In the genomic region with DNA sequence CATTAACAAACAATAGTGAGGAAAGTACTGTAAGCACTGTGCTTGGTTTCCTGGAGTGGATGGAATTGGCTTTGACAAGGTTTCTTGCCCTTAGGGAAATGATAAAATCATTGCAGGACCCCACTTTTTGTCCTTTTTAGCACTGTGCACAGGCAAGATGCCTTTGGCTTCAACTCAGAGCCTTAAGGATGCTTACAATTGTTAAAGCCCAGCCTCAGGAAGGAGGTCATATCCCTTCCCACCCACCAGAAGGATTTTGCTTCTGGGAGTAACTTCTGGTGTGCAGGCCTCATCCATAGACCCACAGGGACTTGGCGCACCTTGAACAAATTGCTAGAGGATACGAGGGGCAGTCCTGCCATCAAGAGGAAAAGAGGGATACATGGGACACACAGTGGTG, we compare ENCODE assay signal across 25 cellular contexts. TPM values are rescaled to one million over a fixed set of nuclear protein-coding genes. Genes with fewer than 3 reads are reported as not detected.
"Had no signal": no experiment of that assay in that cellular context is flagged by ENCODE, and none has a peak within 500 bp of the region (broad histone marks: within the 10 kb centered on the region; RNA-seq: fewer than 3 reads in every experiment).

No MANE protein-coding gene starts in this region.

- ATAC-seq: activated CD4-positive, alpha-beta T cell treated with anti-CD3 and anti-CD28 coated beads for 36 hours; activated CD8-positive, alpha-beta memory T cell treated with anti-CD3 and anti-CD28 coated beads, Interleukin-2, amount 10 ng/mL, durations not matched to agents 7 days and 5 days; activated CD8-positive, alpha-beta T cell treated with anti-CD3 and anti-CD28 coated beads, Interleukin-2, amount 10 ng/mL, durations not matched to agents 7 days and 5 days; left lung; naive thymus-derived CD4-positive, alpha-beta T cell; T-cell had no signal

- H3K27me3 ChIP-seq: colonic mucosa, left lung had no signal

- H3K27ac ChIP-seq: colonic mucosa, dorsolateral prefrontal cortex, prostate gland, spleen had no signal

- H3K9me3 Mint-ChIP-seq: activated naive CD4-positive, alpha-beta T cell treated with anti-CD3 and anti-CD28 coated beads, Interleukin-2, amount 50 U/mL, for 72 hours; activated T-cell treated with anti-CD3 and anti-CD28 coated beads, Interleukin-2, amount 50 U/mL, for 72 hours; memory B cell; naive thymus-derived CD4-positive, alpha-beta T cell; neural crest cell; T-cell; T-helper 2 cell treated with Interferon-gamma antibody and Interleukin-4, amounts not matched to agents 5 μg/mL and 100 μg/mL, for 36 hours had no signal

- H3K4me3 ChIP-seq: colonic mucosa, dorsolateral prefrontal cortex, left lung, prostate gland, spleen, tibial nerve had no signal

- DNase-seq: activated CD4-positive, alpha-beta T cell treated with anti-CD3 and anti-CD28 coated beads for 36 hours; activated CD4-positive, CD25-positive, alpha-beta regulatory T cell; activated CD8-positive, alpha-beta memory T cell treated with anti-CD3 and anti-CD28 coated beads, Interleukin-2, amount 10 ng/mL, durations not matched to agents 7 days and 5 days; activated CD8-positive, alpha-beta T cell treated with anti-CD3 and anti-CD28 coated beads, Interleukin-2, amount 10 ng/mL, durations not matched to agents 7 days and 5 days; activated naive CD4-positive, alpha-beta T cell; activated T-cell treated with anti-CD3 and anti-CD28 coated beads, Interleukin-2, amount 50 U/mL, for 72 hours; anterior cingulate cortex; colonic mucosa; dorsolateral prefrontal cortex; effector memory CD4-positive, alpha-beta T cell; head of caudate nucleus; left lung; midbrain; naive thymus-derived CD4-positive, alpha-beta T cell; occipital lobe; spleen; stimulated activated naive CD4-positive, alpha-beta T cell treated with Interleukin-2 at 50 U/mL for 16 hours; T-cell had no signal

- H3K27ac Mint-ChIP-seq: activated CD4-positive, alpha-beta T cell treated with anti-CD3 and anti-CD28 coated beads for 36 hours; activated CD8-positive, alpha-beta memory T cell treated with anti-CD3 and anti-CD28 coated beads, Interleukin-2, amount 10 ng/mL, durations not matched to agents 7 days and 5 days; activated CD8-positive, alpha-beta T cell treated with anti-CD3 and anti-CD28 coated beads, Interleukin-2, amount 10 ng/mL, durations not matched to agents 7 days and 5 days; activated naive CD4-positive, alpha-beta T cell treated with anti-CD3 and anti-CD28 coated beads, Interleukin-2, amount 50 U/mL, for 72 hours; activated T-cell treated with anti-CD3 and anti-CD28 coated beads, Interleukin-2, amount 50 U/mL, for 72 hours; memory B cell; naive thymus-derived CD4-positive, alpha-beta T cell; T-cell; T-helper 2 cell treated with Interferon-gamma antibody and Interleukin-4, amounts not matched to agents 5 μg/mL and 100 μg/mL, for 36 hours had no signal

- H3K4me3 Mint-ChIP-seq: activated CD4-positive, alpha-beta T cell treated with anti-CD3 and anti-CD28 coated beads for 36 hours; activated CD8-positive, alpha-beta memory T cell treated with anti-CD3 and anti-CD28 coated beads, Interleukin-2, amount 10 ng/mL, durations not matched to agents 7 days and 5 days; activated CD8-positive, alpha-beta T cell treated with anti-CD3 and anti-CD28 coated beads, Interleukin-2, amount 10 ng/mL, durations not matched to agents 7 days and 5 days; activated T-cell treated with anti-CD3 and anti-CD28 coated beads, Interleukin-2, amount 50 U/mL, for 72 hours; memory B cell; naive thymus-derived CD4-positive, alpha-beta T cell; T-cell; T-helper 2 cell treated with Interferon-gamma antibody and Interleukin-4, amounts not matched to agents 5 μg/mL and 100 μg/mL, for 36 hours had no signal

- H3K9me3 ChIP-seq: colonic mucosa, left lung, prostate gland, spleen, tibial nerve had no signal

- H3K36me3 Mint-ChIP-seq: activated CD8-positive, alpha-beta memory T cell treated with anti-CD3 and anti-CD28 coated beads, Interleukin-2, amount 10 ng/mL, durations not matched to agents 7 days and 5 days; activated naive CD4-positive, alpha-beta T cell treated with anti-CD3 and anti-CD28 coated beads, Interleukin-2, amount 50 U/mL, for 72 hours; memory B cell; naive thymus-derived CD4-positive, alpha-beta T cell; T-cell had no signal

- H3K36me3 ChIP-seq: colonic mucosa, left lung, prostate gland, spleen, tibial nerve had no signal

- H3K4me1 ChIP-seq: colonic mucosa, prostate gland had no signal

RNA-seq across cellular contexts. Expression of a gene that starts 44.5 kb away (rescaled TPM):
- total RNA-seq: bronchial epithelial cell had no signal
